14 cellular contexts compared by ENCODE assay signal in genomic region chr1:55445416-55445815, GRCh38.
DNase-seq lines count a peak whose midpoint lies in the region; ATAC-seq and TF ChIP-seq lines count a peak whose summit lies in the region.
"Had no signal": no experiment of that assay in that cellular context is flagged by ENCODE, and none has a peak within 500 bp of the region (broad histone marks: within the 10 kb centered on the region; RNA-seq: fewer than 3 reads in every experiment).

No MANE protein-coding gene starts in this region.

- H3K9me3 ChIP-seq in skeletal muscle satellite cell (replicated peaks; ENCODE audit: low read length) (no peaks in the 10 kb centered on the region), esophagus squamous epithelium (no peaks in the 10 kb centered on the region), psoas muscle (peaks cover under 1% of the 10 kb centered on the region)

- H3K27me3 ChIP-seq in skeletal muscle satellite cell (ENCODE audit: control insufficient read depth, insufficient read depth, low read length) (no peaks in the 10 kb centered on the region), esophagus squamous epithelium (no peaks in the 10 kb centered on the region), psoas muscle (ENCODE audit: insufficient read depth in 3 of 3, low read length in 2 of 3) (no peaks in the 10 kb centered on the region)

- intact Hi-C loops in esophagus squamous epithelium (cut with DNase I), result no loop called here
- intact Hi-C loops in psoas muscle (cut with DNase I), result no loop called here

- ATAC-seq in GM21529 (IDR thresholded peaks at IDR 0.05; ENCODE audit: unreplicated experiment) (peak; percentile 73), HG03342 (IDR thresholded peaks at IDR 0.05; ENCODE audit: unreplicated experiment) (peak; percentile 74), psoas muscle (no peak)

- no peak overlapping the region for H3K4me2 ChIP-seq in skeletal muscle satellite cell (ENCODE audit: low read length)

- H3K4me1 ChIP-seq in skeletal muscle satellite cell (ENCODE audit: control insufficient read depth, insufficient read depth, low read length), result peaks cover 69% of the 10 kb centered on the region
- peaks cover 0 to 10% (median 0%) of the 10 kb centered on the region in 3 donors for H3K4me1 ChIP-seq in esophagus squamous epithelium
- H3K4me1 ChIP-seq in psoas muscle, result peaks cover 6% of the 10 kb centered on the region

- TF ChIP-seq POLR2A in esophagus squamous epithelium (IDR thresholded peaks at IDR 0.05), result no peak

- WGBS in esophagus squamous epithelium, 2 donors, result 76 to 88% methylated on average over 2 of the region's 2 CpGs
- 95 to 100% (median 98%) methylated on average over 2 of the region's 2 CpGs for WGBS in psoas muscle, 3 donors

- no peak overlapping the region for H3K27ac ChIP-seq in esophagus squamous epithelium
- H3K27ac ChIP-seq in caudate nucleus (ENCODE audit: low read depth, low read length), result no peak overlapping the region
- H3K27ac ChIP-seq in psoas muscle, result no peak overlapping the region

- H3K36me3 ChIP-seq in skeletal muscle satellite cell (ENCODE audit: insufficient read depth, low read length), result no peaks in the 10 kb centered on the region
- no peaks in the 10 kb centered on the region for H3K36me3 ChIP-seq in esophagus squamous epithelium
- H3K36me3 ChIP-seq in psoas muscle (ENCODE audit: insufficient read depth in 1 of 2, low read depth in 1 of 2), result no peaks in the 10 kb centered on the region

- peak; percentile 23 to 25 for DNase-seq in activated T-cell treated with anti-CD3 and anti-CD28 coated beads, Interleukin-2, amount 50 U/mL, for 48 hours
- no peak for DNase-seq in activated T-cell treated with anti-CD3 and anti-CD28 coated beads, Interleukin-2, amount 50 U/mL, for 1 hour
- DNase-seq in esophagus squamous epithelium (lab: John Stamatoyannopoulos, UW) (no peak), caudate nucleus (lab: John Stamatoyannopoulos, UW) (no peak), psoas muscle (no peak)
- DNase-seq: activated effector memory CD4-positive, alpha-beta T cell treated with anti-CD3 and anti-CD28 coated beads, Interleukin-2, amount 50 U/mL, for 16 hours; DMS153; H9; mesendoderm; NCI-H1092 treated with DMSO at 0.1 percent for 48 hours; NCI-H526 treated with DMSO at 0.1 percent for 48 hours had no signal

- H3K4me3 ChIP-seq in skeletal muscle satellite cell (ENCODE audit: low read length), result no peak overlapping the region
- H3K4me3 ChIP-seq in esophagus squamous epithelium, result no peak overlapping the region
- H3K4me3 ChIP-seq in psoas muscle, result no peak overlapping the region

- no peak for TF ChIP-seq CTCF in esophagus squamous epithelium (IDR thresholded peaks at IDR 0.05)
- TF ChIP-seq CTCF in psoas muscle (IDR thresholded peaks at IDR 0.05), result no peak

- H3K9ac ChIP-seq in skeletal muscle satellite cell (ENCODE audit: low read depth, low read length), result peak overlapping the region; percentile 11

Comparison
In these comparisons a context has a peak if more than half of its experiments do, and no peak if none do; other contexts are left out.
1. DNase-seq: peak in activated T-cell treated with anti-CD3 and anti-CD28 coated beads, Interleukin-2, amount 50 U/mL, for 48 hours (2 of 2); none in activated T-cell treated with anti-CD3 and anti-CD28 coated beads, Interleukin-2, amount 50 U/mL, for 1 hour (single experiment), esophagus squamous epithelium (single experiment), caudate nucleus (0 of 61) and psoas muscle (0 of 2).
2. ATAC-seq: peak in GM21529 (single experiment) and HG03342 (single experiment); none in psoas muscle (0 of 4).